1 cellular context compared by ENCODE assay signal in the genomic region with DNA sequence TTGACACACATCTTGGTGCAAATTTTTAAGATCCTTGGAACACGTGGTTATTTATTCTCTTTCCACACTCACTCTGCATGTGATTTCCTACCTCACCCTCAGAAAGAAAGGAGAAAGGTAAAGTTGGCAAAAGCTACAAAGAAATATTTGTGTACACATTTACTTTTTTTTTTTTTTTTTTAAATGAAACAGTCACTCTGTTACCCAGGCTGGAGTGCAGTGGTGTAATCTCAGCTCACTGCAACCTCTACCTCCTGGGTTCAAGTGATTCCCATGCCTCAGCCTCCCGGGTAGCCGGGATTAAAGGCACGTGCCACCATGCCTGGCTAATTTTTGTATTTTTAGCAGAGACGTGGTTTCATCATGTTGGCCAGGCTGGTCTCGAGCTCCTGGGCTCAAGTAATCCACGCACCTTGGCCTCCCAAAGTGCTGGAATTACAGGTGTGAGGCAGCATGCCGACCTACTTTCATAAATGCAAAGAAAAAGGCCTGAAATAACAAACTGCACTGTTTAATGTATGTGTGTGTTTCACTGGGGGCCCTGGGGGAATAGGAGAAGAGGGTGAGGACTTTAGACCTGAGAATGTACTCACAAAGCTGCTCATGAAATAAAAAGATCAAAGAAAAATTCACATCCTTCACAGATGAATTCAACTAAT.
A peak's percentile ranks its signal among the peaks of the same experiment; 100 is the strongest.
TF ChIP-seq lines count a peak whose summit lies in the region.

No MANE protein-coding gene starts in this region.

TF ChIP-seq in HepG2, 621 proteins besides CTCF, POLR2A, EP300 and RAD21 (continued from another document and continues in another):
- TF ChIP-seq YY1 (IDR thresholded peaks at IDR 0.05; ENCODE audit: insufficient read depth, insufficient replicate concordance, low read depth, low read length), result no peak
- TF ChIP-seq ZNF24 (IDR thresholded peaks at IDR 0.05), result no peak
- no peak for TF ChIP-seq IKZF1 (IDR thresholded peaks at IDR 0.05)
- peak; percentile 20; the same call in 1 of the 2 replicates for TF ChIP-seq FOXK1 (CRISPR knock-in tag; IDR thresholded peaks at IDR 0.05; ENCODE audit: borderline replicate concordance, low read depth)
- no peak for TF ChIP-seq TCF7L2 (IDR thresholded peaks at IDR 0.05; ENCODE audit: low read depth, low read length)
- TF ChIP-seq, protein P1, sequence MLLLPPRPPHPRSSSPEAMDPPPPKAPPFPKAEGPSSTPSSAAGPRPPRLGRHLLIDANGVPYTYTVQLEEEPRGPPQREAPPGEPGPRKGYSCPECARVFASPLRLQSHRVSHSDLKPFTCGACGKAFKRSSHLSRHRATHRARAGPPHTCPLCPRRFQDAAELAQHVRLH (CRISPR knock-in tag; IDR thresholded peaks at IDR 0.05; ENCODE audit: borderline replicate concordance, low read depth), result no peak
- no peak for TF ChIP-seq FOXM1 (CRISPR knock-in tag; IDR thresholded peaks at IDR 0.05)
- no peak for TF ChIP-seq RBM39 (IDR thresholded peaks at IDR 0.05; ENCODE audit: low read depth, low read length, poor library complexity, severe bottlenecking)
- no peak for TF ChIP-seq UBTF (CRISPR knock-in tag; IDR thresholded peaks at IDR 0.05)
- TF ChIP-seq ZFP37 (CRISPR knock-in tag; IDR thresholded peaks at IDR 0.05; ENCODE audit: borderline replicate concordance), result no peak
- no peak for TF ChIP-seq YEATS2 (CRISPR knock-in tag; IDR thresholded peaks at IDR 0.05; ENCODE audit: borderline replicate concordance)
- TF ChIP-seq TOE1 (CRISPR knock-in tag; IDR thresholded peaks at IDR 0.05), result no peak
- TF ChIP-seq ZBTB42 (CRISPR knock-in tag; IDR thresholded peaks at IDR 0.05), result no peak
- 0 out of 2 replicates have a peak, but pooled peaks have one; percentile 42 for TF ChIP-seq MEF2D (CRISPR knock-in tag; IDR thresholded peaks at IDR 0.05)
- TF ChIP-seq, protein P2, sequence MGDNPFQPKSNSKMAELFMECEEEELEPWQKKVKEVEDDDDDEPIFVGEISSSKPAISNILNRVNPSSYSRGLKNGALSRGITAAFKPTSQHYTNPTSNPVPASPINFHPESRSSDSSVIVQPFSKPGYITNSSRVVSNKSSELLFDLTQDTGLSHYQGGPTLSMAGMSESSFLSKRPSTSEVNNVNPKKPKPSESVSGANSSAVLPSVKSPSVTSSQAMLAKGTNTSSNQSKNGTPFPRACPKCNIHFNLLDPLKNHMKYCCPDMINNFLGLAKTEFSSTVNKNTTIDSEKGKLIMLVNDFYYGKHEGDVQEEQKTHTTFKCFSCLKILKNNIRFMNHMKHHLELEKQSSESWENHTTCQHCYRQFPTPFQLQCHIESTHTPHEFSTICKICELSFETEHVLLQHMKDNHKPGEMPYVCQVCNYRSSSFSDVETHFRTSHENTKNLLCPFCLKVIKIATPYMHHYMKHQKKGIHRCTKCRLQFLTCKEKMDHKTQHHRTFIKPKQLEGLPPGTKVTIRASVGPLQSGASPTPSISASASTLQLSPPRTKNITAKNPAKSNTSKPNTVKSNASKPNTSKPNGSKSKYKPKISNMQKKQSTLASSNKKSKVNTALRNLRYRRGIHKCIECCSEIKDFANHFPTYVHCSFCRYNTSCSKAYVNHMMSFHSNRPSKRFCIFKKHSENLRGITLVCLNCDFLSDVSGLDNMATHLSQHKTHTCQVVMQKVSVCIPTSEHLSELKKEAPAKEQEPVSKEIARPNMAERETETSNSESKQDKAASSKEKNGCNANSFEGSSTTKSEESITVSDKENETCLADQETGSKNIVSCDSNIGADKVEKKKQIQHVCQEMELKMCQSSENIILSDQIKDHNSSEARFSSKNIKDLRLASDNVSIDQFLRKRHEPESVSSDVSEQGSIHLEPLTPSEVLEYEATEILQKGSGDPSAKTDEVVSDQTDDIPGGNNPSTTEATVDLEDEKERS (CRISPR knock-in tag; IDR thresholded peaks at IDR 0.05), result no peak
- TF ChIP-seq ZNF230 (CRISPR knock-in tag; IDR thresholded peaks at IDR 0.05), result no peak
- TF ChIP-seq ZNF609 (CRISPR knock-in tag; IDR thresholded peaks at IDR 0.05; ENCODE audit: borderline replicate concordance), result no peak; the same call in 1 of the 2 replicates
- TF ChIP-seq, protein P3, sequence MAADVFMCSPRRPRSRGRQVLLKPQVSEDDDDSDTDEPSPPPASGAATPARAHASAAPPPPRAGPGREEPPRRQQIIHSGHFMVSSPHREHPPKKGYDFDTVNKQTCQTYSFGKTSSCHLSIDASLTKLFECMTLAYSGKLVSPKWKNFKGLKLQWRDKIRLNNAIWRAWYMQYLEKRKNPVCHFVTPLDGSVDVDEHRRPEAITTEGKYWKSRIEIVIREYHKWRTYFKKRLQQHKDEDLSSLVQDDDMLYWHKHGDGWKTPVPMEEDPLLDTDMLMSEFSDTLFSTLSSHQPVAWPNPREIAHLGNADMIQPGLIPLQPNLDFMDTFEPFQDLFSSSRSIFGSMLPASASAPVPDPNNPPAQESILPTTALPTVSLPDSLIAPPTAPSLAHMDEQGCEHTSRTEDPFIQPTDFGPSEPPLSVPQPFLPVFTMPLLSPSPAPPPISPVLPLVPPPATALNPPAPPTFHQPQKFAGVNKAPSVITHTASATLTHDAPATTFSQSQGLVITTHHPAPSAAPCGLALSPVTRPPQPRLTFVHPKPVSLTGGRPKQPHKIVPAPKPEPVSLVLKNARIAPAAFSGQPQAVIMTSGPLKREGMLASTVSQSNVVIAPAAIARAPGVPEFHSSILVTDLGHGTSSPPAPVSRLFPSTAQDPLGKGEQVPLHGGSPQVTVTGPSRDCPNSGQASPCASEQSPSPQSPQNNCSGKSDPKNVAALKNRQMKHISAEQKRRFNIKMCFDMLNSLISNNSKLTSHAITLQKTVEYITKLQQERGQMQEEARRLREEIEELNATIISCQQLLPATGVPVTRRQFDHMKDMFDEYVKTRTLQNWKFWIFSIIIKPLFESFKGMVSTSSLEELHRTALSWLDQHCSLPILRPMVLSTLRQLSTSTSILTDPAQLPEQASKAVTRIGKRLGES (CRISPR knock-in tag; IDR thresholded peaks at IDR 0.05; ENCODE audit: borderline replicate concordance), result no peak
- TF ChIP-seq ZNF724P (CRISPR knock-in tag; IDR thresholded peaks at IDR 0.05; ENCODE audit: borderline replicate concordance), result no peak
- TF ChIP-seq, protein P4, sequence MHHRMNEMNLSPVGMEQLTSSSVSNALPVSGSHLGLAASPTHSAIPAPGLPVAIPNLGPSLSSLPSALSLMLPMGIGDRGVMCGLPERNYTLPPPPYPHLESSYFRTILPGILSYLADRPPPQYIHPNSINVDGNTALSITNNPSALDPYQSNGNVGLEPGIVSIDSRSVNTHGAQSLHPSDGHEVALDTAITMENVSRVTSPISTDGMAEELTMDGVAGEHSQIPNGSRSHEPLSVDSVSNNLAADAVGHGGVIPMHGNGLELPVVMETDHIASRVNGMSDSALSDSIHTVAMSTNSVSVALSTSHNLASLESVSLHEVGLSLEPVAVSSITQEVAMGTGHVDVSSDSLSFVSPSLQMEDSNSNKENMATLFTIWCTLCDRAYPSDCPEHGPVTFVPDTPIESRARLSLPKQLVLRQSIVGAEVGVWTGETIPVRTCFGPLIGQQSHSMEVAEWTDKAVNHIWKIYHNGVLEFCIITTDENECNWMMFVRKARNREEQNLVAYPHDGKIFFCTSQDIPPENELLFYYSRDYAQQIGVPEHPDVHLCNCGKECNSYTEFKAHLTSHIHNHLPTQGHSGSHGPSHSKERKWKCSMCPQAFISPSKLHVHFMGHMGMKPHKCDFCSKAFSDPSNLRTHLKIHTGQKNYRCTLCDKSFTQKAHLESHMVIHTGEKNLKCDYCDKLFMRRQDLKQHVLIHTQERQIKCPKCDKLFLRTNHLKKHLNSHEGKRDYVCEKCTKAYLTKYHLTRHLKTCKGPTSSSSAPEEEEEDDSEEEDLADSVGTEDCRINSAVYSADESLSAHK (CRISPR knock-in tag; IDR thresholded peaks at IDR 0.05; ENCODE audit: borderline replicate concordance), result no peak
- peak; percentile 73; the same call in 1 of the 2 replicates for TF ChIP-seq ZNF362 (CRISPR knock-in tag; IDR thresholded peaks at IDR 0.05; ENCODE audit: borderline replicate concordance)
- TF ChIP-seq RFX3 (CRISPR knock-in tag; IDR thresholded peaks at IDR 0.05), result no peak
- no peak for TF ChIP-seq GPN1 (CRISPR knock-in tag; IDR thresholded peaks at IDR 0.05; ENCODE audit: borderline replicate concordance)
- no peak for TF ChIP-seq ZNF263 (CRISPR knock-in tag; IDR thresholded peaks at IDR 0.05)
- TF ChIP-seq SATB2 (CRISPR knock-in tag; IDR thresholded peaks at IDR 0.05), result no peak
- TF ChIP-seq SIN3A (IDR thresholded peaks at IDR 0.05; ENCODE audit: borderline replicate concordance, low read depth, low read length), result no peak
- 0 out of 2 replicates have a peak, but pooled peaks have one; percentile 43 for TF ChIP-seq ZNF350 (CRISPR knock-in tag; IDR thresholded peaks at IDR 0.05; ENCODE audit: borderline replicate concordance, low read depth)
- no peak for TF ChIP-seq ZNF678 (CRISPR knock-in tag; IDR thresholded peaks at IDR 0.05)
- TF ChIP-seq KMT2A (CRISPR knock-in tag; IDR thresholded peaks at IDR 0.05), result no peak
- TF ChIP-seq MTF2 (CRISPR knock-in tag; IDR thresholded peaks at IDR 0.05; ENCODE audit: borderline replicate concordance), result no peak
- TF ChIP-seq, protein P5, sequence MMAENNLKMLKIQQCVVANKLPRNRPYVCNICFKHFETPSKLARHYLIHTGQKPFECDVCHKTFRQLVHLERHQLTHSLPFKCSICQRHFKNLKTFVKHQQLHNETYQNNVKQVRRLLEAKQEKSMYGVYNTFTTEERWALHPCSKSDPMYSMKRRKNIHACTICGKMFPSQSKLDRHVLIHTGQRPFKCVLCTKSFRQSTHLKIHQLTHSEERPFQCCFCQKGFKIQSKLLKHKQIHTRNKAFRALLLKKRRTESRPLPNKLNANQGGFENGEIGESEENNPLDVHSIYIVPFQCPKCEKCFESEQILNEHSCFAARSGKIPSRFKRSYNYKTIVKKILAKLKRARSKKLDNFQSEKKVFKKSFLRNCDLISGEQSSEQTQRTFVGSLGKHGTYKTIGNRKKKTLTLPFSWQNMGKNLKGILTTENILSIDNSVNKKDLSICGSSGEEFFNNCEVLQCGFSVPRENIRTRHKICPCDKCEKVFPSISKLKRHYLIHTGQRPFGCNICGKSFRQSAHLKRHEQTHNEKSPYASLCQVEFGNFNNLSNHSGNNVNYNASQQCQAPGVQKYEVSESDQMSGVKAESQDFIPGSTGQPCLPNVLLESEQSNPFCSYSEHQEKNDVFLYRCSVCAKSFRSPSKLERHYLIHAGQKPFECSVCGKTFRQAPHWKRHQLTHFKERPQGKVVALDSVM (CRISPR knock-in tag; IDR thresholded peaks at IDR 0.05), result peak; percentile 13; the same call in 1 of the 2 replicates
- no peak for TF ChIP-seq NAIF1 (CRISPR knock-in tag; IDR thresholded peaks at IDR 0.05; ENCODE audit: borderline replicate concordance)
- TF ChIP-seq ZNF670 (CRISPR knock-in tag; IDR thresholded peaks at IDR 0.05; ENCODE audit: borderline replicate concordance), result no peak
- no peak for TF ChIP-seq PLRG1 (conservative IDR thresholded peaks at IDR 0.05)
- TF ChIP-seq JUND (CRISPR knock-in tag; IDR thresholded peaks at IDR 0.05), result no peak
- TF ChIP-seq ZNF30 (CRISPR knock-in tag; IDR thresholded peaks at IDR 0.05), result no peak
- no peak for TF ChIP-seq TBP (CRISPR knock-in tag; IDR thresholded peaks at IDR 0.05)
- no peak for TF ChIP-seq U2AF1 (optimal IDR thresholded peaks at IDR 0.05; ENCODE audit: low read depth, low read length)
